ENCODE assay signal across 8 cellular contexts in the genomic region with DNA sequence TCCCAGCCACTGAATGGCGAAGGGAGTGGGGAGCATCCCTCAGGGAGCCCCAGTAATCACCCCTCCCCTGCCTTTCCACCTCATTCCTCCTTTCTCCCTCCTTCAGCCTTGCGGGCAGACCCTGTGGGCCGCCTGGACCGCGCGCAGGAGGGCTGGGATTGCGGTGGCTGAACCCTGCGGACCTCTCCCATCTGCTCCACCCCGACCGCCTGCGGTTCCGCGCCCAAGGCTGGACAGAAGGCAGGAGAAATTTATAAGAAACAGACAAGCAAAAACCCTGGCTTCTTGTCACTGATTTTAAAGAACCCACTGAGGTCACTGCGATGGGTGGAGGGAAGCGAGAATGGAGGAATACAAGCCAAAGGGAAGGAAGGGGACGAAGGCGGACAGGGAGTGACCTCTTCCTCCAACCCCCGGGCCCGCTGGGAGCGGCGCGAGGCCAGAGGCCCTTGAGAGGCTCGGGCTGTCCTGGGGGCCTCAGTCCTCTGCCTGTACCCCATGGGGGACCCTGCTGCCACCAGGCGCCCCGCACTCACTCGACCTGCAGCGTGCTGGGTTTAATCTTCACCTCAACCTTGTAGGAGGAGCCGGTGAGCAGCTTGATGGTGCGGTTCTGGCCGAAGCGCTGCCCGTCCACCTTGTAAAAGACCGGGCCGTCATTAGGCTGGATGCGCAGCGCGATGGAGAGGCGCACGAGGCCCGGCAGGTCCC. TPM values are rescaled to one million over a fixed set of nuclear protein-coding genes. Genes with fewer than 3 reads are reported as not detected.
DNase-seq lines count a peak whose midpoint lies in the region; ATAC-seq and TF ChIP-seq lines count a peak whose summit lies in the region.
"Had no signal": no experiment of that assay in that cellular context is flagged by ENCODE, and none has a peak within 500 bp of the region (broad histone marks: within the 10 kb centered on the region; RNA-seq: fewer than 3 reads in every experiment).

No MANE protein-coding gene starts in this region.

- peak overlapping the region; percentile 58 for H3K4me3 Mint-ChIP-seq in activated naive CD8-positive, alpha-beta T cell treated with anti-CD3 and anti-CD28 coated beads, Interleukin-2, amount 10 ng/mL, durations not matched to agents 7 days and 5 days

- peaks cover 3% of the 10 kb centered on the region for H3K4me1 Mint-ChIP-seq in activated naive CD8-positive, alpha-beta T cell treated with anti-CD3 and anti-CD28 coated beads, Interleukin-2, amount 10 ng/mL, durations not matched to agents 7 days and 5 days

- TF ChIP-seq POLR2A in prostate gland (IDR thresholded peaks at IDR 0.05): no peak

- no peak overlapping the region for H3K27ac Mint-ChIP-seq in activated naive CD8-positive, alpha-beta T cell treated with anti-CD3 and anti-CD28 coated beads, Interleukin-2, amount 10 ng/mL, durations not matched to agents 7 days and 5 days

- peaks cover 77% of the 10 kb centered on the region for H3K27me3 Mint-ChIP-seq in activated naive CD8-positive, alpha-beta T cell treated with anti-CD3 and anti-CD28 coated beads, Interleukin-2, amount 10 ng/mL, durations not matched to agents 7 days and 5 days

- H3K4me3 ChIP-seq in left ventricle myocardium inferior (peak overlapping the region; percentile 88), prostate gland (peak overlapping the region; percentile 40 to 48)

- H3K36me3 Mint-ChIP-seq in activated naive CD8-positive, alpha-beta T cell treated with anti-CD3 and anti-CD28 coated beads, Interleukin-2, amount 10 ng/mL, durations not matched to agents 7 days and 5 days: no peaks in the 10 kb centered on the region

- DNase-seq in HS-27A (ENCODE audit: low read depth) (peak; percentile 7), left ventricle myocardium inferior (peak; percentile 38), prostate gland (ENCODE audit: low spot score) (no peak), GM19238 (ENCODE audit: insufficient read length, low spot score) (no peak)
- no peak for DNase-seq in activated naive CD8-positive, alpha-beta T cell treated with anti-CD3 and anti-CD28 coated beads, Interleukin-2, amount 10 ng/mL, durations not matched to agents 7 days and 5 days

- no peaks in the 10 kb centered on the region for H3K9me3 Mint-ChIP-seq in activated naive CD8-positive, alpha-beta T cell treated with anti-CD3 and anti-CD28 coated beads, Interleukin-2, amount 10 ng/mL, durations not matched to agents 7 days and 5 days

- H3K27me3 ChIP-seq in left ventricle myocardium inferior (ENCODE audit: low read depth) (peaks cover 22% of the 10 kb centered on the region), prostate gland (replicated peaks; ENCODE audit: insufficient read depth) (no peaks in the 10 kb centered on the region)

- H3K9me3 ChIP-seq in left ventricle myocardium inferior (replicated peaks): peaks cover 7% of the 10 kb centered on the region
- no peaks in the 10 kb centered on the region for H3K9me3 ChIP-seq in prostate gland

- H3K36me3 ChIP-seq in left ventricle myocardium inferior: peaks cover 21% of the 10 kb centered on the region
- no peaks in the 10 kb centered on the region for H3K36me3 ChIP-seq in prostate gland

- 12% methylated on average over 31 of the region's 40 CpGs for WGBS in prostate gland

- POLR2A ChIA-PET in activated naive CD8-positive, alpha-beta T cell treated with anti-CD3 and anti-CD28 coated beads, Interleukin-2, amount 10 ng/mL, durations not matched to agents 7 days and 5 days (lab: Charles Lee): no interaction called here

- H3K4me1 ChIP-seq in left ventricle myocardium inferior (peaks cover 45% of the 10 kb centered on the region), prostate gland (replicated peaks) (no peaks in the 10 kb centered on the region)

- ATAC-seq in activated naive CD8-positive, alpha-beta T cell treated with anti-CD3 and anti-CD28 coated beads, Interleukin-2, amount 10 ng/mL, durations not matched to agents 7 days and 5 days (ENCODE audit: low read depth): no peak
- no peak for ATAC-seq in HG02623 (IDR thresholded peaks at IDR 0.05; ENCODE audit: unreplicated experiment)
- no peak for ATAC-seq in HG02678 (IDR thresholded peaks at IDR 0.05; ENCODE audit: unreplicated experiment)

- H3K27ac ChIP-seq in left ventricle myocardium inferior (replicated peaks): peak overlapping the region; percentile 97
- peak overlapping the region; percentile 69 to 77 for H3K27ac ChIP-seq in prostate gland

- intact Hi-C loops in left ventricle myocardium inferior (cut with micrococcal nuclease): no loop called here
- intact Hi-C loops in prostate gland (cut with DNase I): no loop called here

- TF ChIP-seq CTCF in left ventricle myocardium inferior (IDR thresholded peaks at IDR 0.05; ENCODE audit: borderline replicate concordance) (no peak), prostate gland (IDR thresholded peaks at IDR 0.05) (no peak)

RNA-seq across cellular contexts. Expression of gene CNRIP1, which starts 0.9 kb away (rescaled TPM):
- total RNA-seq in activated naive CD8-positive, alpha-beta T cell treated with anti-CD3 and anti-CD28 coated beads, Interleukin-2, amount 10 ng/mL, durations not matched to agents 7 days and 5 days: not detected
- total RNA-seq in left ventricle myocardium inferior (8.0 TPM), prostate gland (10 to 100 TPM in 1 of 2 donors, 1 to 10 TPM in 1; 3.6 to 16.5 TPM)
- total RNA-seq: activated CD8-positive, alpha-beta memory T cell treated with anti-CD3 and anti-CD28 coated beads for 36 hours had no signal

RNA-seq across cellular contexts. Expression of gene PLEK, which starts 46.2 kb away (rescaled TPM):
- 10 to 100 TPM; 23.4 to 28.8 TPM for total RNA-seq in activated naive CD8-positive, alpha-beta T cell treated with anti-CD3 and anti-CD28 coated beads, Interleukin-2, amount 10 ng/mL, durations not matched to agents 7 days and 5 days
- total RNA-seq in left ventricle myocardium inferior (4.8 TPM), prostate gland (1 to 10 TPM in 1 of 2 donors, under 1 TPM in 1; 0.59 to 2.1 TPM)

Comparison
In these comparisons a context has a peak if more than half of its experiments do, and no peak if none do; other contexts are left out.
1. DNase-seq: peak in HS-27A (single experiment) and left ventricle myocardium inferior (single experiment); none in activated naive CD8-positive, alpha-beta T cell treated with anti-CD3 and anti-CD28 coated beads, Interleukin-2, amount 10 ng/mL, durations not matched to agents 7 days and 5 days (single experiment), prostate gland (single experiment) and GM19238 (single experiment).